15 cellular contexts compared by ENCODE assay signal in the genomic region with DNA sequence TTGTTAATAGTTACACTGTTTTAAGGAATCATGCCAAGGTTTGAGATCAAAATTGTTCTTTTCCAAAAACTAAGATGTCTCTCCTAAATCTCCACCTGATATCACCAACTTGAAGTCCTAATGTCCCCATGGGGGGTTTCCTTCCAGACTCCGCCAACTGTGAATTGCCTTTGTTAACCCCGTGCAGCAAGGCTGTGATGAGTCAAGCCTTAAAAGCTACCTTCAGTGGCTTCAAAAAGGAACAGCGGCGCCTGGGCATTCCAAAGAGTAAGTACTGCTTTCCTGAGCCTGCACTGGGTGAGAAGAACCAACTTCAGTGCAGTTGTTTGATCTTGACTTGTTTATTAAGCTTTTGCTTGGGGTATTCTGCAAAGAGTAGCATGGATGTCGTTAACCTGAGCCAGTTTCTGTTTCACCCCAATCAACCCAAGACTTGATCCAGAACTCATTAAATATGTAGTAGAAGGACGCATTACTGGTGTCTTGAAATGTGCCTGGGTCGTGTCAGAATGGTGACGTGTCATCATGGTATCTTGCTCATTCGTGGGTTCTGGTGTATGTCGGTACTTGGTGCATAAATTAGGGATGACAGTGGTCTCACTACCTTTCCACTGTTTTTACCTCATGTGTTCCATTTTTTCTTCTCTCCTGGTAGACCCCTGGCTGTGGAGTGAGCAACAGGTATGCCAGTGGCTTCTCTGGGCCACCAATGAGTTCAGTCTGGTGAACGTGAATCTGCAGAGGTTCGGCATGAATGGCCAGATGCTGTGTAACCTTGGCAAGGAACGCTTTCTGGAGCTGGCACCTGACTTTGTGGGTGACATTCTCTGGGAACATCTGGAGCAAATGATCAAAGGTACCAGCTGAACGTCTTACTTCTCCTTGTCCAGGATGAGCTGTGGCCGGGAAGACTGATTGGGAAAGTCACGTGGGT. TPM values are rescaled to one million over a fixed set of nuclear protein-coding genes. Genes with fewer than 3 reads are reported as not detected.
A peak's percentile ranks its signal among the peaks of the same experiment; 100 is the strongest.
DNase-seq lines count a peak whose midpoint lies in the region; ATAC-seq, FAIRE-seq and TF ChIP-seq lines count a peak whose summit lies in the region.
"Had no signal": no experiment of that assay in that cellular context is flagged by ENCODE, and none has a peak within 500 bp of the region (broad histone marks: within the 10 kb centered on the region; RNA-seq: fewer than 3 reads in every experiment).

No MANE protein-coding gene starts in this region.

- H3K79me2 ChIP-seq in astrocyte (ENCODE audit: insufficient read depth, low read length) (peaks cover 25% of the 10 kb centered on the region), osteoblast (ENCODE audit: insufficient read depth, low read length) (peaks cover 3% of the 10 kb centered on the region)

- no peak overlapping the region for H3K4me3 ChIP-seq in HUES64 (ENCODE audit: low read length)
- no peak overlapping the region for H3K4me3 ChIP-seq in astrocyte (ENCODE audit: insufficient read depth, low read depth, low read length)
- no peak overlapping the region for H3K4me3 ChIP-seq in liver (ENCODE audit: low read depth in 1 of 3, low read length in 3 of 3)
- H3K4me3 ChIP-seq in thoracic aorta: no peak overlapping the region
- H3K4me3 ChIP-seq in osteoblast (ENCODE audit: insufficient read depth, low read length): no peak overlapping the region
- H3K4me3 ChIP-seq: adrenal gland had no signal

- no peak overlapping the region for H3K9ac ChIP-seq in HUES64 (ENCODE audit: low read depth, low read length)
- H3K9ac ChIP-seq in astrocyte (ENCODE audit: low read length): no peak overlapping the region
- no peak overlapping the region for H3K9ac ChIP-seq in liver (ENCODE audit: low read depth in 1 of 2, low read length in 2 of 2)

- no peak for TF ChIP-seq CTCF in astrocyte (IDR thresholded peaks at IDR 0.05; ENCODE audit: insufficient read depth, low read depth, low read length)
- TF ChIP-seq CTCF in liver (IDR thresholded peaks at IDR 0.05; ENCODE audit: low read depth, low read length, missing input control): no peak
- TF ChIP-seq CTCF in thoracic aorta (IDR thresholded peaks at IDR 0.05): no peak
- no peak for TF ChIP-seq CTCF in GM10266 (IDR thresholded peaks at IDR 0.05; ENCODE audit: control insufficient read depth, insufficient read depth, low read depth, missing control alignments)
- no peak for TF ChIP-seq CTCF in osteoblast (IDR thresholded peaks at IDR 0.05; ENCODE audit: extremely low read depth, low read depth, low read length)

- FAIRE-seq in astrocyte (lab: Jason Lieb, UNC): no peak
- FAIRE-seq: colon had no signal

- 66% methylated on average over 16 of the region's 16 CpGs for whole genome bisulfite sequencing in HUES64
- 84% methylated on average over 16 of the region's 16 CpGs for WGBS in liver

- peaks cover 35% of the 10 kb centered on the region for H3K4me1 Mint-ChIP-seq in astrocyte (ENCODE audit: low read depth, unreplicated experiment)
- H3K4me1 Mint-ChIP-seq: stimulated activated memory B cell treated with anti-CD40 and anti-IgM and Interleukin-4, amounts not matched to agents 10 μg/mL and 1 μg/mL and 100 μg/mL, for 72 hours had no signal

- H3K36me3 Mint-ChIP-seq in astrocyte (ENCODE audit: low read depth, unreplicated experiment): peaks cover 52% of the 10 kb centered on the region

- H3K27me3 ChIP-seq in HUES64 (ENCODE audit: insufficient read depth, low read length): no peaks in the 10 kb centered on the region
- H3K27me3 ChIP-seq in astrocyte (ENCODE audit: insufficient read depth, low read length): no peaks in the 10 kb centered on the region
- no peaks in the 10 kb centered on the region for H3K27me3 ChIP-seq in liver (ENCODE audit: control insufficient read depth in 4 of 4, insufficient read depth in 4 of 4, low read length in 3 of 4)
- H3K27me3 ChIP-seq in thoracic aorta (replicated peaks; ENCODE audit: insufficient read depth): no peaks in the 10 kb centered on the region
- no peaks in the 10 kb centered on the region for H3K27me3 ChIP-seq in osteoblast (ENCODE audit: insufficient read depth, low read length)
- H3K27me3 ChIP-seq: adrenal gland had no signal

- DNase-seq in astrocyte (ENCODE audit: low read depth) (no peak), thoracic aorta (ENCODE audit: low spot score) (no peak), HCEC 1CT (no peak), GM10266 (ENCODE audit: extremely low spot score) (no peak), osteoblast (ENCODE audit: insufficient read length, low spot score, missing footprints) (no peak)
- DNase-seq: adrenal gland; midbrain; stimulated activated CD4-positive, alpha-beta T cell treated with anti-CD3 and anti-CD28 coated beads, Interleukin-2, amount 100 ng/mL, for 48 hours had no signal

- no peak overlapping the region for H3K4me2 ChIP-seq in astrocyte (ENCODE audit: low read length)
- H3K4me2 ChIP-seq in osteoblast (ENCODE audit: insufficient read depth, low read length): no peak overlapping the region

- no peak for TF ChIP-seq RAD21 in liver (IDR thresholded peaks at IDR 0.05)

- no peaks in the 10 kb centered on the region for H3K27me3 Mint-ChIP-seq in astrocyte (ENCODE audit: low read depth, unreplicated experiment)
- H3K27me3 Mint-ChIP-seq: stimulated activated memory B cell treated with anti-CD40 and anti-IgM and Interleukin-4, amounts not matched to agents 10 μg/mL and 1 μg/mL and 100 μg/mL, for 72 hours had no signal

- H3K36me3 ChIP-seq in HUES64 (ENCODE audit: insufficient read depth, low read length) (peaks cover 82% of the 10 kb centered on the region), astrocyte (ENCODE audit: insufficient read depth, low read length) (peaks cover 58% of the 10 kb centered on the region), liver (ENCODE audit: control insufficient read depth in 4 of 4, insufficient read depth in 3 of 4, low read depth in 1 of 4, low read length in 3 of 4) (peaks cover 26 to 86% (median 71%) of the 10 kb centered on the region in 4 donors), thoracic aorta (peaks cover 66% of the 10 kb centered on the region), osteoblast (ENCODE audit: insufficient read depth, low read length) (peaks cover 49% of the 10 kb centered on the region)

- H3K4me1 ChIP-seq in HUES64 (ENCODE audit: insufficient read depth, low read length) (peaks cover 47% of the 10 kb centered on the region), astrocyte (ENCODE audit: insufficient read depth, low read length) (peaks cover 43% of the 10 kb centered on the region), liver (ENCODE audit: control insufficient read depth in 4 of 4, insufficient read depth in 4 of 4, low read length in 3 of 4) (peaks cover 6 to 33% (median 17%) of the 10 kb centered on the region in 4 donors), thoracic aorta (ENCODE audit: control insufficient read depth in 1 of 2, low read depth in 2 of 2) (peaks cover 18 to 69% of the 10 kb centered on the region in 2 donors), osteoblast (ENCODE audit: insufficient read depth, low read length) (peaks cover 25% of the 10 kb centered on the region)

- H3K9me3 Mint-ChIP-seq in astrocyte (ENCODE audit: unreplicated experiment): no peaks in the 10 kb centered on the region

- H3K27ac Mint-ChIP-seq in astrocyte (ENCODE audit: unreplicated experiment): no peak overlapping the region
- H3K27ac Mint-ChIP-seq: stimulated activated memory B cell treated with anti-CD40 and anti-IgM and Interleukin-4, amounts not matched to agents 10 μg/mL and 1 μg/mL and 100 μg/mL, for 72 hours; T-helper 1 cell treated with Interleukin-12 subunit alpha and Interleukin-12 subunit beta and Interleukin-4 antibody, amounts not matched to agents 30 μg/mL and 1 μg/mL, for 36 hours had no signal

- H3K4me3 Mint-ChIP-seq in astrocyte (ENCODE audit: unreplicated experiment): no peak overlapping the region
- H3K4me3 Mint-ChIP-seq: stimulated activated memory B cell treated with anti-CD40 and anti-IgM and Interleukin-4, amounts not matched to agents 10 μg/mL and 1 μg/mL and 100 μg/mL, for 72 hours; T-helper 1 cell treated with Interleukin-12 subunit alpha and Interleukin-12 subunit beta and Interleukin-4 antibody, amounts not matched to agents 30 μg/mL and 1 μg/mL, for 36 hours had no signal

- no peaks in the 10 kb centered on the region for H3K9me3 ChIP-seq in HUES64 (ENCODE audit: insufficient read depth, low read depth, low read length)
- no peaks in the 10 kb centered on the region for H3K9me3 ChIP-seq in astrocyte (ENCODE audit: insufficient read depth, low read depth, low read length)
- no peaks in the 10 kb centered on the region for H3K9me3 ChIP-seq in liver (ENCODE audit: control insufficient read depth in 4 of 4, low read length in 3 of 4)
- H3K9me3 ChIP-seq in thoracic aorta: no peaks in the 10 kb centered on the region
- H3K9me3 ChIP-seq in osteoblast (ENCODE audit: low read depth, low read length): no peaks in the 10 kb centered on the region
- H3K9me3 ChIP-seq: adrenal gland had no signal

- H3K27ac ChIP-seq in HUES64 (ENCODE audit: low read depth, low read length): peak overlapping the region; percentile 62
- H3K27ac ChIP-seq in astrocyte (ENCODE audit: low read depth, low read length): peak overlapping the region; percentile 53
- peak overlapping the region; percentile 52 to 99 for H3K27ac ChIP-seq in liver (ENCODE audit: low read depth in 1 of 2, low read length in 2 of 2)
- peak overlapping the region; percentile 20 to 26 for H3K27ac ChIP-seq in thoracic aorta
- no peak overlapping the region for H3K27ac ChIP-seq in osteoblast (ENCODE audit: low read depth, low read length)

- H2AFZ ChIP-seq in astrocyte (ENCODE audit: low read depth, low read length) (no peak overlapping the region), osteoblast (ENCODE audit: low read length) (no peak overlapping the region)

- peaks cover 7% of the 10 kb centered on the region for H4K20me1 ChIP-seq in astrocyte (ENCODE audit: insufficient read depth, low read length)
- H4K20me1 ChIP-seq in osteoblast (ENCODE audit: insufficient read depth, low read length): no peaks in the 10 kb centered on the region

- no peak for ATAC-seq in thoracic aorta (ENCODE audit: insufficient number of reproducible peaks, low FRiP score, low read depth)
- ATAC-seq: activated CD4-positive, CD25-positive, alpha-beta regulatory T cell treated with anti-CD3 and anti-CD28 coated beads, Interleukin-2, amount 50 U/mL, for 24 hours; HCT116; stimulated activated memory B cell treated with anti-CD40 and anti-IgM and Interleukin-4, amounts not matched to agents 10 μg/mL and 1 μg/mL and 100 μg/mL, for 72 hours had no signal

TF ChIP-seq in liver, 16 proteins besides CTCF, POLR2A, EP300 and RAD21 (continues in another document):
- no peak for TF ChIP-seq HNF4G (IDR thresholded peaks at IDR 0.05)
- no peak for TF ChIP-seq EGR1 (IDR thresholded peaks at IDR 0.05; ENCODE audit: low read depth in 2 of 2)
- TF ChIP-seq TAF1 (conservative IDR thresholded peaks at IDR 0.05): no peak
- no peak for TF ChIP-seq FOXA1 (IDR thresholded peaks at IDR 0.05)
- no peak for TF ChIP-seq JUND (IDR thresholded peaks at IDR 0.05)
- TF ChIP-seq, protein P1, sequence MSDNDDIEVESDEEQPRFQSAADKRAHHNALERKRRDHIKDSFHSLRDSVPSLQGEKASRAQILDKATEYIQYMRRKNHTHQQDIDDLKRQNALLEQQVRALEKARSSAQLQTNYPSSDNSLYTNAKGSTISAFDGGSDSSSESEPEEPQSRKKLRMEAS (IDR thresholded peaks at IDR 0.05): no peak

RNA-seq across cellular contexts. Expression of a gene that starts 8.7 kb away (rescaled TPM):
- polyA plus RNA-seq in HUES64 (2013, experiment 1 of 2): 20.7 TPM
- 19.6 TPM for polyA plus RNA-seq in HUES64 (2013, experiment 2 of 2)
- total RNA-seq in astrocyte: 37.0 and 40.3 TPM in 2 replicates
- 10 to 100 TPM; 20.2 to 90.7 TPM for total RNA-seq in liver
- 10 to 100 TPM; 40.8 to 42.8 TPM for polyA plus RNA-seq in liver
- 100 to 1,000 TPM; 120 to 226 TPM for total RNA-seq in thoracic aorta
- 2.7 and 4.0 TPM in 2 replicates for total RNA-seq in osteoblast
